Comparison of ENCODE assay signal across 14 cellular contexts in genomic region chr10:132519382-132520146, GRCh38. TPM values are rescaled to one million over a fixed set of nuclear protein-coding genes. Genes with fewer than 3 reads are reported as not detected.
DNase-seq lines count a peak whose midpoint lies in the region; ATAC-seq and TF ChIP-seq lines count a peak whose summit lies in the region.
"Had no signal": no experiment of that assay in that cellular context is flagged by ENCODE, and none has a peak within 500 bp of the region (broad histone marks: within the 10 kb centered on the region; RNA-seq: fewer than 3 reads in every experiment).

No MANE protein-coding gene starts in this region.

- peak overlapping the region; percentile 58 for H3K27ac Mint-ChIP-seq in Calu3 (ENCODE audit: unreplicated experiment)
- no peak overlapping the region for H3K27ac Mint-ChIP-seq in activated CD4-positive, alpha-beta memory T cell treated with anti-CD3 and anti-CD28 coated beads for 36 hours
- H3K27ac Mint-ChIP-seq: activated CD4-positive, alpha-beta memory T cell treated with anti-CD3 and anti-CD28 coated beads, Interleukin-2, amount 10 ng/mL, durations not matched to agents 7 days and 5 days; CD4-positive, CD25-positive, alpha-beta regulatory T cell; natural killer cell treated with Interleukin-12 subunit alpha and Interleukin-12 subunit beta and Interleukin-15 and Interleukin-18, amount 100 ng/mL, for 72 hours had no signal

- H3K36me3 ChIP-seq in adrenal gland (replicated peaks in 1 of 2) (no peaks in the 10 kb centered on the region), psoas muscle (ENCODE audit: insufficient read depth in 1 of 2, low read depth in 1 of 2) (no peaks in the 10 kb centered on the region)

- POLR2A ChIA-PET in activated CD4-positive, alpha-beta memory T cell treated with anti-CD3 and anti-CD28 coated beads for 36 hours (lab: Charles Lee), result no interaction called here

- H3K27ac ChIP-seq in adrenal gland (peak overlapping the region; percentile 60 to 97 (median 65)), psoas muscle (peak overlapping the region; percentile 89)
- H3K27ac ChIP-seq: foreskin keratinocyte had no signal

- no peak for TF ChIP-seq CTCF in Calu3 (IDR thresholded peaks at IDR 0.05; ENCODE audit: unreplicated experiment)
- no peak for TF ChIP-seq CTCF in adrenal gland (IDR thresholded peaks at IDR 0.05)
- TF ChIP-seq CTCF in psoas muscle (IDR thresholded peaks at IDR 0.05), result no peak

- 62 to 83% (median 76%) methylated on average over 8 to 29 of the region's 29 CpGs for WGBS in adrenal gland, 4 donors
- WGBS in psoas muscle, 3 donors, result 63 to 64% (median 63%) methylated on average over 28 to 29 of the region's 29 CpGs

- H3K4me3 ChIP-seq in adrenal gland (no peak overlapping the region), iPS-18c (ENCODE audit: insufficient read depth, low read depth, low read length) (peak overlapping the region; percentile 25), psoas muscle (peak overlapping the region; percentile 53)

- TF ChIP-seq POLR2A in adrenal gland (IDR thresholded peaks at IDR 0.05), result no peak

- H3K9me3 ChIP-seq in adrenal gland (replicated peaks in 1 of 3), result no peaks in the 10 kb centered on the region
- H3K9me3 ChIP-seq in iPS-18c (ENCODE audit: control insufficient read depth, insufficient read depth, low read length), result peaks cover 3% of the 10 kb centered on the region
- no peaks in the 10 kb centered on the region for H3K9me3 ChIP-seq in psoas muscle

- no peaks in the 10 kb centered on the region for H3K9me3 Mint-ChIP-seq in Calu3 (ENCODE audit: low read depth, unreplicated experiment)
- H3K9me3 Mint-ChIP-seq in activated CD4-positive, alpha-beta memory T cell treated with anti-CD3 and anti-CD28 coated beads for 36 hours, result no peaks in the 10 kb centered on the region
- H3K9me3 Mint-ChIP-seq: activated CD4-positive, alpha-beta memory T cell treated with anti-CD3 and anti-CD28 coated beads, Interleukin-2, amount 10 ng/mL, durations not matched to agents 7 days and 5 days; natural killer cell treated with Interleukin-12 subunit alpha and Interleukin-12 subunit beta and Interleukin-15 and Interleukin-18, amount 100 ng/mL, for 72 hours had no signal

- CTCF ChIA-PET in Calu3 (lab: Charles Lee), result no interaction called here
- CTCF ChIA-PET in activated CD4-positive, alpha-beta memory T cell treated with anti-CD3 and anti-CD28 coated beads for 36 hours (lab: Charles Lee), result no interaction called here

- peak overlapping the region; percentile 58 for H3K4me3 Mint-ChIP-seq in Calu3 (ENCODE audit: low read depth, unreplicated experiment)
- no peak overlapping the region for H3K4me3 Mint-ChIP-seq in activated CD4-positive, alpha-beta memory T cell treated with anti-CD3 and anti-CD28 coated beads for 36 hours
- H3K4me3 Mint-ChIP-seq: activated CD4-positive, alpha-beta memory T cell treated with anti-CD3 and anti-CD28 coated beads, Interleukin-2, amount 10 ng/mL, durations not matched to agents 7 days and 5 days; natural killer cell treated with Interleukin-12 subunit alpha and Interleukin-12 subunit beta and Interleukin-15 and Interleukin-18, amount 100 ng/mL, for 72 hours had no signal

- H3K27me3 ChIP-seq in adrenal gland (no peaks in the 10 kb centered on the region), psoas muscle (ENCODE audit: insufficient read depth in 3 of 3, low read length in 2 of 3) (no peaks in the 10 kb centered on the region)

- intact Hi-C loops in Calu3 (cut with micrococcal nuclease; ENCODE audit: unreplicated experiment) (no loop called here), adrenal gland (cut with DNase I) (no loop called here), psoas muscle (cut with DNase I) (loop anchor here (2.0 to 10.0 kb wide), 3 partner anchors 17 to 115 kb away; partner anchors contain the start of gene INPP5A (in 1 of the 2))
- intact Hi-C loops in activated CD4-positive, alpha-beta memory T cell treated with anti-CD3 and anti-CD28 coated beads for 36 hours (cut with micrococcal nuclease), result no loop called here

- no TSS peak for BruUV-seq in Calu3 (replicated peaks; lab: Mats Ljungman, UMichigan)

- H3K4me1 ChIP-seq in adrenal gland (replicated peaks in 1 of 2) (peaks cover 38 to 50% of the 10 kb centered on the region in 2 donors), psoas muscle (peaks cover 47% of the 10 kb centered on the region)

- peaks cover 10% of the 10 kb centered on the region for H3K27me3 Mint-ChIP-seq in Calu3 (ENCODE audit: unreplicated experiment)
- H3K27me3 Mint-ChIP-seq in activated CD4-positive, alpha-beta memory T cell treated with anti-CD3 and anti-CD28 coated beads for 36 hours, result peaks cover 9% of the 10 kb centered on the region
- H3K27me3 Mint-ChIP-seq: activated CD4-positive, alpha-beta memory T cell treated with anti-CD3 and anti-CD28 coated beads, Interleukin-2, amount 10 ng/mL, durations not matched to agents 7 days and 5 days had no signal

- no peak for ATAC-seq in psoas muscle
- ATAC-seq: natural killer cell treated with Interleukin-12 subunit alpha and Interleukin-12 subunit beta and Interleukin-15 and Interleukin-18, amount 100 ng/mL, for 72 hours had no signal

- DNase-seq in Calu3, result no peak
- peak in 5 of 7 donors; percentile 24 to 71 (median 32) for DNase-seq in adrenal gland
- DNase-seq in psoas muscle, result peak in 1 of 2 donors; percentile 67
- DNase-seq in dermis blood vessel endothelial cell, result no peak
- DNase-seq in stimulated activated CD4-positive, alpha-beta T cell treated with anti-CD3 and anti-CD28 coated beads, Interleukin-12 subunit alpha, Interleukin-12 subunit beta, amount 100 ng/mL, for 4 hours, result no peak
- DNase-seq in activated CD4-positive, alpha-beta memory T cell treated with anti-CD3 and anti-CD28 coated beads for 36 hours, result no peak
- DNase-seq in NCI-H2107 (lab: John Stamatoyannopoulos, UW), result no peak
- DNase-seq: activated CD4-positive, alpha-beta memory T cell treated with anti-CD3 and anti-CD28 coated beads, Interleukin-2, amount 10 ng/mL, durations not matched to agents 7 days and 5 days; CD4-positive, CD25-positive, alpha-beta regulatory T cell; foreskin keratinocyte; KG1; NCI-H446 treated with DMSO at 0.1 percent for 48 hours had no signal

- H3K4me1 Mint-ChIP-seq in Calu3 (ENCODE audit: low read depth, unreplicated experiment), result peaks cover 19% of the 10 kb centered on the region
- H3K4me1 Mint-ChIP-seq in activated CD4-positive, alpha-beta memory T cell treated with anti-CD3 and anti-CD28 coated beads for 36 hours (ENCODE audit: low read depth), result no peaks in the 10 kb centered on the region
- H3K4me1 Mint-ChIP-seq: activated CD4-positive, alpha-beta memory T cell treated with anti-CD3 and anti-CD28 coated beads, Interleukin-2, amount 10 ng/mL, durations not matched to agents 7 days and 5 days had no signal

- H3K36me3 Mint-ChIP-seq in Calu3 (ENCODE audit: insufficient read depth, unreplicated experiment), result peaks cover 13% of the 10 kb centered on the region
- H3K36me3 Mint-ChIP-seq in activated CD4-positive, alpha-beta memory T cell treated with anti-CD3 and anti-CD28 coated beads for 36 hours, result no peaks in the 10 kb centered on the region
- H3K36me3 Mint-ChIP-seq: CD4-positive, CD25-positive, alpha-beta regulatory T cell; natural killer cell treated with Interleukin-12 subunit alpha and Interleukin-12 subunit beta and Interleukin-15 and Interleukin-18, amount 100 ng/mL, for 72 hours had no signal

RNA-seq across cellular contexts. Expression of gene INPP5A, which starts 18.0 kb away (rescaled TPM):
- 16.5 and 16.6 TPM in 2 replicates for total RNA-seq in Calu3 (2022)
- total RNA-seq in adrenal gland, result 10 to 100 TPM; 25.9 to 62.9 (median 42.6) TPM
- 10 to 100 TPM; 13.5 to 15.3 (median 14.1) TPM for polyA plus RNA-seq in adrenal gland
- 10 to 100 TPM; 38.2 to 48.8 (median 42.2) TPM for total RNA-seq in psoas muscle
- polyA plus RNA-seq in psoas muscle, result 10 to 100 TPM; 15.1 to 44.3 (median 29.5) TPM
- 24.1 and 32.8 TPM in 2 replicates for total RNA-seq in dermis blood vessel endothelial cell
- total RNA-seq in activated CD4-positive, alpha-beta memory T cell treated with anti-CD3 and anti-CD28 coated beads for 36 hours, result 1 to 10 TPM; 7.4 to 7.5 TPM

Comparison
In these comparisons a context has a peak if more than half of its experiments do, and no peak if none do; other contexts are left out.
1. DNase-seq: peak in adrenal gland (5 of 7); none in Calu3 (single experiment), dermis blood vessel endothelial cell (single experiment), stimulated activated CD4-positive, alpha-beta T cell treated with anti-CD3 and anti-CD28 coated beads, Interleukin-12 subunit alpha, Interleukin-12 subunit beta, amount 100 ng/mL, for 4 hours (single experiment), activated CD4-positive, alpha-beta memory T cell treated with anti-CD3 and anti-CD28 coated beads for 36 hours (single experiment) and NCI-H2107 (single experiment).
2. H3K4me3 ChIP-seq: peak in iPS-18c (single experiment) and psoas muscle (single experiment); none in adrenal gland (0 of 4).
3. intact Hi-C loops: an anchor here in psoas muscle (2.0 to 10.0 kb wide); none called in Calu3, adrenal gland and activated CD4-positive, alpha-beta memory T cell treated with anti-CD3 and anti-CD28 coated beads for 36 hours.